In genomic region chr3:107987036-107987557, GRCh38 we compare ENCODE assay signal across 8 cellular contexts.
DNase-seq lines count a peak whose midpoint lies in the region; ATAC-seq and TF ChIP-seq lines count a peak whose summit lies in the region.

No MANE protein-coding gene starts in this region.

- H3K36me3 ChIP-seq in adipocyte (ENCODE audit: control insufficient read depth, insufficient read depth, low read length, severe bottlenecking) (no peaks in the 10 kb centered on the region), hepatocyte (replicated peaks; ENCODE audit: insufficient read depth, low read depth) (no peaks in the 10 kb centered on the region), suprapubic skin (no peaks in the 10 kb centered on the region)

- no peaks in the 10 kb centered on the region for H3K9me3 Mint-ChIP-seq in naive thymus-derived CD8-positive, alpha-beta T cell

- H2AFZ ChIP-seq in hepatocyte, result no peak overlapping the region

- no peak overlapping the region for H3K4me3 ChIP-seq in adipocyte (ENCODE audit: low read length)
- no peak overlapping the region for H3K4me3 ChIP-seq in hepatocyte
- H3K4me3 ChIP-seq in suprapubic skin, result no peak overlapping the region

- DNase-seq in HS-5 (ENCODE audit: low read depth) (peak; percentile 96), adipocyte (ENCODE audit: low read depth) (peak; percentile 99), hepatocyte (ENCODE audit: low spot score) (peak; percentile 80), suprapubic skin (ENCODE audit: low spot score in 2 of 2) (peak; percentile 88 to 92)
- DNase-seq in naive thymus-derived CD8-positive, alpha-beta T cell, result no peak

- H3K9me2 ChIP-seq in hepatocyte (replicated peaks; ENCODE audit: insufficient read depth), result no peaks in the 10 kb centered on the region

- ATAC-seq in GM18909 (IDR thresholded peaks at IDR 0.05; ENCODE audit: poor library complexity, unreplicated experiment) (no peak), HG03039 (IDR thresholded peaks at IDR 0.05; ENCODE audit: unreplicated experiment) (no peak), GM19023 (IDR thresholded peaks at IDR 0.05; ENCODE audit: unreplicated experiment) (no peak)
- ATAC-seq in naive thymus-derived CD8-positive, alpha-beta T cell, result no peak

- 36% methylated on average over 7 of the region's 7 CpGs for WGBS in hepatocyte (ENCODE audit: low lambda C conversion rate, missing lambda C conversion rate)
- WGBS in suprapubic skin, result 17% methylated on average over 7 of the region's 7 CpGs

- H3K4me1 Mint-ChIP-seq in naive thymus-derived CD8-positive, alpha-beta T cell, result peaks cover 9 to 39% (median 26%) of the 10 kb centered on the region in 4 donors

- H3K4me1 ChIP-seq in adipocyte (ENCODE audit: control insufficient read depth, insufficient read depth, low read length) (peaks cover 22% of the 10 kb centered on the region), hepatocyte (ENCODE audit: insufficient read depth) (peaks cover 40% of the 10 kb centered on the region), suprapubic skin (peaks cover 53% of the 10 kb centered on the region)

- H3K9me3 ChIP-seq in adipocyte (ENCODE audit: control insufficient read depth, low read length) (no peaks in the 10 kb centered on the region), hepatocyte (ENCODE audit: low read depth) (no peaks in the 10 kb centered on the region), suprapubic skin (no peaks in the 10 kb centered on the region)

- TF ChIP-seq CTCF in hepatocyte (IDR thresholded peaks at IDR 0.05; ENCODE audit: poor library complexity) (no peak), suprapubic skin (IDR thresholded peaks at IDR 0.05) (no peak)

- H3K4me3 Mint-ChIP-seq in naive thymus-derived CD8-positive, alpha-beta T cell, result peak overlapping the region in 1 of 10 donors; percentile 27

- H4K20me1 ChIP-seq in hepatocyte (ENCODE audit: insufficient read depth, poor library complexity, severe bottlenecking), result no peaks in the 10 kb centered on the region

- H3K27ac ChIP-seq in hepatocyte (peak overlapping the region; percentile 84), suprapubic skin (peak overlapping the region; percentile 49)

- peak overlapping the region in 5 of 10 donors; percentile 7 to 82 (median 41) for H3K27ac Mint-ChIP-seq in naive thymus-derived CD8-positive, alpha-beta T cell

- no peaks in the 10 kb centered on the region for H3K27me3 ChIP-seq in adipocyte (replicated peaks; ENCODE audit: control insufficient read depth, insufficient read depth, low read length)
- H3K27me3 ChIP-seq in hepatocyte, result no peaks in the 10 kb centered on the region
- H3K27me3 ChIP-seq in suprapubic skin, result no peaks in the 10 kb centered on the region

- POLR2A ChIA-PET in naive thymus-derived CD8-positive, alpha-beta T cell (lab: Charles Lee), result interaction anchor here (1.3 to 2.1 kb wide), 2 partner anchors 9 to 34 kb away, joined by 4 to 6 read pairs; no protein-coding TSS in a partner anchor

- no peak for TF ChIP-seq POLR2A in suprapubic skin (IDR thresholded peaks at IDR 0.05)

- H3K79me2 ChIP-seq in hepatocyte, result no peaks in the 10 kb centered on the region

- H3K27me3 Mint-ChIP-seq in naive thymus-derived CD8-positive, alpha-beta T cell, result no peaks in the 10 kb centered on the region

- H3K4me2 ChIP-seq in hepatocyte, result peak overlapping the region; percentile 49

- no peaks in the 10 kb centered on the region for H3K36me3 Mint-ChIP-seq in naive thymus-derived CD8-positive, alpha-beta T cell

- no peak for TF ChIP-seq EP300 in suprapubic skin (IDR thresholded peaks at IDR 0.05)

- H3K9ac ChIP-seq in adipocyte (ENCODE audit: low read length), result no peak overlapping the region

Comparison
In these comparisons a context has a peak if more than half of its experiments do, and no peak if none do; other contexts are left out.
1. DNase-seq: peak in HS-5 (single experiment), adipocyte (single experiment), hepatocyte (single experiment) and suprapubic skin (2 of 2); none in naive thymus-derived CD8-positive, alpha-beta T cell (0 of 10).